Comparison of ENCODE assay signal across 9 cellular contexts in the genomic region with DNA sequence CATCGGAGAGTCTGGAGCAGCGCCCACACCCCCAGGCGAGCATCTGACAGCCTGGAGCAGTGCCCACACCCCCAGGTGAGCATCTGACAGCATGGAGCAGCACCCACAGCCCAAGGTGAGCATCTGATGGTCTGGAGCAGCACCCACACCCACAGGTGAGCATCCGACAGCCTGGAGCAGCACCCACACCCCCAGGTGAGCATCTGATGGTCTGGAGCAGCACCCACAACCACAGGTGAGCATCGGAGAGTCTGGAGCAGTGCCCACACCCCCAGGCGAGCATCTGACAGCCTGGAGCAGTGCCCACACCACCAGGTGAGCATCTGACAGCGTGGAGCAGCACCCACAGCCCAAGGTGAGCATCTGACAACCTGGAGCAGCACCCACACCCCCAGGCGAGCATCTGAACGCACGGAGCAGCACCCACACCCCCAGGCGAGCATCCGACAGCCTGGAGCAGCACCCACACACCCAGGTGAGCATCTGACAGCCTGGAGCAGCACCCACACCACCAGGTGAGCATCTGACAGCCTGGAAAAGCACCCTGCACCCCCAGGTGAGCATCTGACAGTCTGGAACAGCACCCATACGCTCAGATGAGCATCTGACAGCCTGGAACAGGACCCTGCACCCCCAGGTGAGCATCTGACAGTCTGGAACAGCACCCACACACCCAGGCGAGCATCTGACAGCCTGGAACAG. TPM values are rescaled to one million over a fixed set of nuclear protein-coding genes. Genes with fewer than 3 reads are reported as not detected.
DNase-seq lines count a peak whose midpoint lies in the region; ATAC-seq and TF ChIP-seq lines count a peak whose summit lies in the region.
"Not testable (repeated sequence)": the region's sequence is repeated elsewhere in the genome, so short reads cannot be mapped to it uniquely, and the experiment has no call there.
"Had no signal": no experiment of that assay in that cellular context is flagged by ENCODE, and none has a peak within 500 bp of the region (broad histone marks: within the 10 kb centered on the region; RNA-seq: fewer than 3 reads in every experiment).

No MANE protein-coding gene starts in this region.

- ATAC-seq in heart right ventricle: peak in 1 of 8 donors; percentile 44
- ATAC-seq in lower lobe of right lung: peak in 1 of 2 donors; percentile 49

- H3K4me1 Mint-ChIP-seq in Calu3 (ENCODE audit: low read depth, unreplicated experiment): not testable (repeated sequence)

- not testable (repeated sequence) for H3K27ac ChIP-seq in heart right ventricle, lower lobe of right lung, suprapubic skin

- peaks cover 59% of the 10 kb centered on the region for H3K27me3 Mint-ChIP-seq in Calu3 (ENCODE audit: unreplicated experiment)

- H3K27ac Mint-ChIP-seq in Calu3 (ENCODE audit: unreplicated experiment): not testable (repeated sequence)

- H3K36me3 Mint-ChIP-seq in Calu3 (ENCODE audit: insufficient read depth, unreplicated experiment): not testable (repeated sequence)

- not testable (repeated sequence) for H3K9me3 Mint-ChIP-seq in Calu3 (ENCODE audit: low read depth, unreplicated experiment)

- TF ChIP-seq CTCF in Calu3 (IDR thresholded peaks at IDR 0.05; ENCODE audit: unreplicated experiment); heart right ventricle (IDR thresholded peaks at IDR 0.05); lower lobe of right lung (IDR thresholded peaks at IDR 0.05); suprapubic skin (IDR thresholded peaks at IDR 0.05): not testable (repeated sequence)

- CTCF ChIA-PET in Calu3 (lab: Charles Lee): not testable (repeated sequence)

- not testable (repeated sequence) for H3K9me3 ChIP-seq in heart right ventricle, lower lobe of right lung, suprapubic skin

- H3K4me3 ChIP-seq in heart right ventricle, lower lobe of right lung, suprapubic skin: not testable (repeated sequence)

- H3K4me3 Mint-ChIP-seq in Calu3 (ENCODE audit: low read depth, unreplicated experiment): not testable (repeated sequence)

- not testable (repeated sequence) for BruUV-seq in Calu3 (replicated peaks; lab: Mats Ljungman, UMichigan)

- DNase-seq in Calu3 (peak; percentile 27), activated gamma-delta T cell (lab: John Stamatoyannopoulos, UW) (peak; percentile 32), heart right ventricle (peak; percentile 48 to 56), lower lobe of right lung (peak; percentile 85), posterior vena cava (ENCODE audit: low spot score) (peak; percentile 96), suprapubic skin (ENCODE audit: low spot score in 2 of 2) (peak; percentile 94 to 98)
- peak; percentile 29 for DNase-seq in activated CD4-positive, alpha-beta T cell treated with anti-CD3 and anti-CD28 coated beads for 48 hours
- DNase-seq in effector CD4-positive, alpha-beta T cell: peak; percentile 43

- TF ChIP-seq EP300 in suprapubic skin (IDR thresholded peaks at IDR 0.05): not testable (repeated sequence)

- intact Hi-C loops in Calu3 (cut with micrococcal nuclease; ENCODE audit: unreplicated experiment); heart right ventricle (cut with DNase I); lower lobe of right lung (cut with DNase I): not testable (repeated sequence)
- intact Hi-C loops in posterior vena cava (cut with DNase I): loop anchor here in 1 of 2 donors (5.0 to 10.0 kb wide), 2 partner anchors 189 to 1553 kb away; no protein-coding TSS in a partner anchor

- H3K27me3 ChIP-seq in heart right ventricle (peaks cover 0 to 28% (median 6%) of the 10 kb centered on the region in 7 donors), suprapubic skin (peaks cover 53% of the 10 kb centered on the region)
- H3K27me3 ChIP-seq in lower lobe of right lung (ENCODE audit: low read depth): not testable (repeated sequence)

- not testable (repeated sequence) for H3K36me3 ChIP-seq in heart right ventricle, lower lobe of right lung, suprapubic skin

- 43 to 45% methylated on average over 14 of the region's 14 CpGs for WGBS in heart right ventricle, 2 donors
- WGBS in suprapubic skin: 38% methylated on average over 14 of the region's 14 CpGs

- not testable (repeated sequence) for TF ChIP-seq POLR2A in suprapubic skin (IDR thresholded peaks at IDR 0.05)

- not testable (repeated sequence) for H3K4me1 ChIP-seq in heart right ventricle, lower lobe of right lung, suprapubic skin

RNA-seq across cellular contexts. Expression of gene MMEL1, which starts 21.1 kb away (rescaled TPM):
- total RNA-seq in Calu3 (2022): 5.6 and 10.9 TPM in 2 replicates
- under 1 TPM in 3 of 10 donors, not detected in 7; 0.17 to 0.77 (median 0.67) TPM for total RNA-seq in heart right ventricle
- polyA plus RNA-seq in heart right ventricle: 1 to 10 TPM in 1 of 2 donors, under 1 TPM in 1; 0.46 to 3.9 TPM
- total RNA-seq in lower lobe of right lung: 7.6 TPM
- total RNA-seq in posterior vena cava: 1 to 10 TPM in 1 of 2 donors, under 1 TPM in 1; 0.57 to 1.8 TPM
- total RNA-seq in suprapubic skin: 1 to 10 TPM in 2 of 4 donors, not detected in 2; 2.2 to 2.6 TPM
- total RNA-seq: A673 had no signal

Comparison
In these comparisons a context has a peak if more than half of its experiments do, and no peak if none do; other contexts are left out.
1. DNase-seq: peak in every context shown above with its lines; median percentile 96 in posterior vena cava; 96 in suprapubic skin; 85 in lower lobe of right lung; 52 in heart right ventricle; 43 in effector CD4-positive, alpha-beta T cell; 32 in activated gamma-delta T cell; 29 in activated CD4-positive, alpha-beta T cell treated with anti-CD3 and anti-CD28 coated beads for 48 hours; 27 in Calu3.